11 cellular contexts compared by ENCODE assay signal in the genomic region with DNA sequence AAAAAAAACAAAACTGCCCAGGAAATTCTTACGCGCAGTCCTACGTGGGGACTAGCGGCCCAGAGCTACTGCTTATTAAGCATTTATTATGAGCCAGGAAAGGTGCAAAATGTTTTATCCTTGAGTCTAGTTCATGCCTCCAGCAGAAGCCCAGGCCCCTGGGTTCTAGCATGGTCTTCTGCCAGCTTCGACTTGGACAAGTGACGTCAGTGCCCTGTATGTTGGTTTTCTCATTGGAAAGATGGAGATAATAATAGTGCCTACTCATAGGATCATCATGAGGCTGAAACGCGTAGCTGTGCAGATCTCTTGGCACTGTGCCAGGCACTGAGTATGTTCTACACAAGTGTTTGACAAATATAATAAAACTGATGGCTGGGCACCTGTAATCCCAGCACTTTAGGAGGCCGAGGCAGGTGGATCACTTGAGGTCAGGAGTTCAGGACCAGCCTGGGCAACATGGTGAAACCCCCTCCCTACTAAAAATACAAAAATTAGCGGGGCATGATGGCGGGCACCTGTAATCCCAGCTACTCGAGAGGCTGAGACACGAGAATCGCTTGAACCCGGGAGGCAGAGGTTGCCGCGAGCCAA. TPM values are rescaled to one million over a fixed set of nuclear protein-coding genes. Genes with fewer than 3 reads are reported as not detected.
DNase-seq lines count a peak whose midpoint lies in the region; ATAC-seq and TF ChIP-seq lines count a peak whose summit lies in the region.
"Had no signal": no experiment of that assay in that cellular context is flagged by ENCODE, and none has a peak within 500 bp of the region (broad histone marks: within the 10 kb centered on the region; RNA-seq: fewer than 3 reads in every experiment).

No MANE protein-coding gene starts in this region.

- H3K4me2 ChIP-seq in IMR-90 (ENCODE audit: low read depth, low read length): no peak overlapping the region

- H4K5ac ChIP-seq in IMR-90 (ENCODE audit: low read depth, low read length): no peak overlapping the region

- dilution Hi-C loops in IMR-90 (cut with HindIII; ENCODE audit: low sequenced_read_pairs, unreplicated experiment): no loop called here

- no peak overlapping the region for H3K4ac ChIP-seq in IMR-90 (ENCODE audit: low read depth, low read length)

- peak; percentile 82 for DNase-seq in IMR-90
- DNase-seq in NCI-H2227 (lab: John Stamatoyannopoulos, UW; ENCODE audit: unreplicated experiment): peak; percentile 91
- peak; percentile 33 for DNase-seq in astrocyte of the spinal cord (ENCODE audit: low read depth, low spot score)
- peak; percentile 45 for DNase-seq in retinal pigment epithelial cell (ENCODE audit: low read depth)
- no peak for DNase-seq in GM13977 (ENCODE audit: low spot score)
- no peak for DNase-seq in progenitor cell of endocrine pancreas (ENCODE audit: low spot score, unreplicated experiment)
- DNase-seq in activated CD4-positive, alpha-beta T cell treated with anti-CD3 and anti-CD28 coated beads, Interleukin-2, amount 50 U/mL, for 1 hour: no peak
- DNase-seq: activated naive CD8-positive, alpha-beta T cell treated with anti-CD3 and anti-CD28 coated beads, Interleukin-2, amount 10 ng/mL, durations not matched to agents 7 days and 5 days; hippocampal formation had no signal

- H3K9ac ChIP-seq in IMR-90 (ENCODE audit: low read depth, low read length): no peak overlapping the region

- no peak for ATAC-seq in IMR-90 (ENCODE audit: low read depth)
- ATAC-seq in GM18502 (IDR thresholded peaks at IDR 0.05; ENCODE audit: poor library complexity, unreplicated experiment): no peak

- H4K91ac ChIP-seq in IMR-90 (ENCODE audit: insufficient read depth, low read depth, low read length): no peak overlapping the region

- H2BK5ac ChIP-seq in IMR-90 (ENCODE audit: low read depth, low read length, poor library complexity, severe bottlenecking): no peak overlapping the region

- H3K27ac Mint-ChIP-seq in progenitor cell of endocrine pancreas: no peak overlapping the region
- H3K27ac Mint-ChIP-seq: activated naive CD8-positive, alpha-beta T cell treated with anti-CD3 and anti-CD28 coated beads, Interleukin-2, amount 10 ng/mL, durations not matched to agents 7 days and 5 days had no signal

- H3K4me1 ChIP-seq in IMR-90 (ENCODE audit: control insufficient read depth, insufficient read depth, low read length): peaks cover 3% of the 10 kb centered on the region

- no peaks in the 10 kb centered on the region for H3K27me3 Mint-ChIP-seq in progenitor cell of endocrine pancreas
- H3K27me3 Mint-ChIP-seq: activated naive CD8-positive, alpha-beta T cell treated with anti-CD3 and anti-CD28 coated beads, Interleukin-2, amount 10 ng/mL, durations not matched to agents 7 days and 5 days had no signal

- in situ Hi-C loops in IMR-90 (cut with MboI; ENCODE audit: low sequenced_read_pairs): no loop called here
- in situ Hi-C loops in astrocyte of the spinal cord (cut with HindIII; ENCODE audit: low sequenced_read_pairs): no loop called here
- in situ Hi-C loops in GM13977 (cut with MboI; ENCODE audit: low pct_unique_long_range_greater_than_20kb, low sequenced_read_pairs, unreplicated experiment): no loop called here

- no peaks in the 10 kb centered on the region for H3K36me3 ChIP-seq in IMR-90 (ENCODE audit: control insufficient read depth, insufficient read depth, low read length)
- H3K36me3 ChIP-seq: neutrophil had no signal

- 68% methylated on average over 3 of the region's 17 CpGs; no CpG with 5 or more reads in 1 of the 2 experiments for WGBS in IMR-90 (ENCODE audit: extremely low coverage in 2 of 2, insufficient read length in 1 of 2), 2 experiments

- TF ChIP-seq CTCF in IMR-90 (conservative IDR thresholded peaks at IDR 0.05; ENCODE audit: low read depth, low read length): no peak
- no peak for TF ChIP-seq CTCF in astrocyte of the spinal cord (IDR thresholded peaks at IDR 0.05; ENCODE audit: low read depth, low read length)
- no peak for TF ChIP-seq CTCF in retinal pigment epithelial cell (conservative IDR thresholded peaks at IDR 0.05; ENCODE audit: low read depth, low read length)
- TF ChIP-seq CTCF in GM13977 (IDR thresholded peaks at IDR 0.05; ENCODE audit: extremely low read depth, insufficient read depth, missing control alignments): no peak
- TF ChIP-seq CTCF in progenitor cell of endocrine pancreas (IDR thresholded peaks at IDR 0.05; ENCODE audit: unreplicated experiment): no peak

- no peak overlapping the region for H2AK9ac ChIP-seq in IMR-90 (replicated peaks; ENCODE audit: low read depth, low read length, poor library complexity)

- no peak overlapping the region for H3K14ac ChIP-seq in IMR-90 (replicated peaks; ENCODE audit: low read depth, low read length)

- no peak overlapping the region for H2BK15ac ChIP-seq in IMR-90 (ENCODE audit: low read depth, low read length)

- no TSS peak for BruUV-seq in IMR-90 (replicated peaks; lab: Mats Ljungman, UMichigan)

- intact Hi-C loops in IMR-90 (cut with micrococcal nuclease): no loop called here

- no peaks in the 10 kb centered on the region for H3K79me1 ChIP-seq in IMR-90 (ENCODE audit: low read depth in 1 of 2, low read length in 2 of 2)

- H2BK120ac ChIP-seq in IMR-90 (ENCODE audit: low read depth, low read length): no peak overlapping the region

- H4K8ac ChIP-seq in IMR-90 (ENCODE audit: low read depth in 2 of 2, low read length in 2 of 2): no peak overlapping the region

- H2AFZ ChIP-seq in IMR-90 (replicated peaks; ENCODE audit: low read length, poor library complexity): no peak overlapping the region

- H3K4me3 ChIP-seq in IMR-90 (ENCODE audit: insufficient read depth, low read depth, low read length): no peak overlapping the region
- no peak overlapping the region for H3K4me3 ChIP-seq in astrocyte of the spinal cord (ENCODE audit: low read depth, low read length)
- no peak overlapping the region for H3K4me3 ChIP-seq in retinal pigment epithelial cell (ENCODE audit: low read length)

- H2AK5ac ChIP-seq in IMR-90 (ENCODE audit: low read depth, low read length): no peak overlapping the region

- H3K18ac ChIP-seq in IMR-90 (ENCODE audit: low read depth, low read length): no peak overlapping the region

- no peaks in the 10 kb centered on the region for H3K9me1 ChIP-seq in IMR-90 (ENCODE audit: insufficient read depth, low read length)

- H3K4me1 Mint-ChIP-seq in progenitor cell of endocrine pancreas (ENCODE audit: low read depth): no peaks in the 10 kb centered on the region

- H3K4me3 Mint-ChIP-seq in progenitor cell of endocrine pancreas (ENCODE audit: low read depth): no peak overlapping the region
- H3K4me3 Mint-ChIP-seq: activated naive CD8-positive, alpha-beta T cell treated with anti-CD3 and anti-CD28 coated beads, Interleukin-2, amount 10 ng/mL, durations not matched to agents 7 days and 5 days had no signal

- POLR2A ChIA-PET in IMR-90 (lab: Charles Lee; ENCODE audit: unreplicated experiment): no interaction called here

- H3K9me3 Mint-ChIP-seq in progenitor cell of endocrine pancreas (ENCODE audit: low read depth): no peaks in the 10 kb centered on the region
- H3K9me3 Mint-ChIP-seq: activated naive CD8-positive, alpha-beta T cell treated with anti-CD3 and anti-CD28 coated beads, Interleukin-2, amount 10 ng/mL, durations not matched to agents 7 days and 5 days had no signal

- no peak for TF ChIP-seq POLR2A in IMR-90 (IDR thresholded peaks at IDR 0.05; ENCODE audit: low read depth, low read length)

- H3K27me3 ChIP-seq in IMR-90 (ENCODE audit: control insufficient read depth, insufficient read depth, low read length): no peaks in the 10 kb centered on the region
- H3K27me3 ChIP-seq: neutrophil had no signal

- no peak overlapping the region for H2BK20ac ChIP-seq in IMR-90 (ENCODE audit: low read depth, low read length)

- no peaks in the 10 kb centered on the region for H3K36me3 Mint-ChIP-seq in progenitor cell of endocrine pancreas (ENCODE audit: insufficient read depth)
- H3K36me3 Mint-ChIP-seq: activated naive CD8-positive, alpha-beta T cell treated with anti-CD3 and anti-CD28 coated beads, Interleukin-2, amount 10 ng/mL, durations not matched to agents 7 days and 5 days had no signal

- H3K23ac ChIP-seq in IMR-90 (ENCODE audit: low read depth, low read length): no peak overlapping the region

- no peaks in the 10 kb centered on the region for H4K20me1 ChIP-seq in IMR-90 (ENCODE audit: insufficient read depth, low read length)

- H3K9me3 ChIP-seq in IMR-90 (ENCODE audit: control insufficient read depth, insufficient read depth, low read length): no peaks in the 10 kb centered on the region
- H3K9me3 ChIP-seq: neutrophil had no signal

- CTCF ChIA-PET in IMR-90 (lab: Yijun Ruan, JAX): no interaction called here

- H3K27ac ChIP-seq in IMR-90 (ENCODE audit: insufficient read depth, low read length): no peak overlapping the region
- H3K27ac ChIP-seq: neutrophil had no signal

- no peak for TF ChIP-seq RAD21 in IMR-90 (IDR thresholded peaks at IDR 0.05; ENCODE audit: low read length)

- no peak overlapping the region for H3K56ac ChIP-seq in IMR-90 (ENCODE audit: extremely low read depth, insufficient read depth, low read length)

TF ChIP-seq in IMR-90, 13 proteins besides CTCF, POLR2A, EP300 and RAD21:
- TF ChIP-seq FOS (IDR thresholded peaks at IDR 0.05; ENCODE audit: low read depth, low read length) (no peak), NFE2L2 (IDR thresholded peaks at IDR 0.05; ENCODE audit: low read depth, low read length) (0 out of 2 replicates have a peak, but pooled peaks have one; percentile 0)

RNA-seq across cellular contexts. Expression of gene SULT2B1, which starts 12.4 kb away (rescaled TPM):
- total RNA-seq in IMR-90 (2012; rRNA removed) (not detected in 2 replicates), progenitor cell of endocrine pancreas (not detected in 2 replicates)
- polyA plus RNA-seq in IMR-90 (2012; rRNA removed): 0.09 TPM in 1 of 2 replicates, not detected in the other
- polyA plus RNA-seq in IMR-90 (2012; cell fraction: cytosol; rRNA removed): 0.08 TPM in 1 of 2 replicates, not detected in the other
- polyA plus RNA-seq in IMR-90 (2012; cell fraction: nucleus; rRNA removed; ENCODE audit: low replicate concordance): 0.13 and 0.23 TPM in 2 replicates
- total RNA-seq: activated naive CD8-positive, alpha-beta T cell treated with anti-CD3 and anti-CD28 coated beads, Interleukin-2, amount 10 ng/mL, durations not matched to agents 7 days and 5 days had no signal

RNA-seq across cellular contexts. Expression of gene LMTK3, which starts 28.0 kb away (rescaled TPM):
- total RNA-seq in IMR-90 (2012; rRNA removed): 0.18 TPM in 1 of 2 replicates, not detected in the other
- 0.60 and 0.87 TPM in 2 replicates for polyA plus RNA-seq in IMR-90 (2012; rRNA removed)
- polyA plus RNA-seq in IMR-90 (2012; cell fraction: cytosol; rRNA removed): 0.70 and 0.79 TPM in 2 replicates
- polyA plus RNA-seq in IMR-90 (2012; cell fraction: nucleus; rRNA removed; ENCODE audit: low replicate concordance): 2.9 and 5.0 TPM in 2 replicates
- 11.4 and 12.7 TPM in 2 replicates for total RNA-seq in progenitor cell of endocrine pancreas

Comparison
In these comparisons a context has a peak if more than half of its experiments do, and no peak if none do; other contexts are left out.
1. DNase-seq: peak in IMR-90 (single experiment), NCI-H2227 (single experiment), astrocyte of the spinal cord (single experiment) and retinal pigment epithelial cell (single experiment); none in GM13977 (single experiment), progenitor cell of endocrine pancreas (single experiment) and activated CD4-positive, alpha-beta T cell treated with anti-CD3 and anti-CD28 coated beads, Interleukin-2, amount 50 U/mL, for 1 hour (single experiment).
2. RNA of gene LMTK3, which starts 28.0 kb away (total RNA-seq): 11.4 to 12.7 TPM in progenitor cell of endocrine pancreas; 0.18 TPM in IMR-90; every median in the first group is over 10 times any median in the second.